ENCODE assay signal across 21 cellular contexts in the genomic region with DNA sequence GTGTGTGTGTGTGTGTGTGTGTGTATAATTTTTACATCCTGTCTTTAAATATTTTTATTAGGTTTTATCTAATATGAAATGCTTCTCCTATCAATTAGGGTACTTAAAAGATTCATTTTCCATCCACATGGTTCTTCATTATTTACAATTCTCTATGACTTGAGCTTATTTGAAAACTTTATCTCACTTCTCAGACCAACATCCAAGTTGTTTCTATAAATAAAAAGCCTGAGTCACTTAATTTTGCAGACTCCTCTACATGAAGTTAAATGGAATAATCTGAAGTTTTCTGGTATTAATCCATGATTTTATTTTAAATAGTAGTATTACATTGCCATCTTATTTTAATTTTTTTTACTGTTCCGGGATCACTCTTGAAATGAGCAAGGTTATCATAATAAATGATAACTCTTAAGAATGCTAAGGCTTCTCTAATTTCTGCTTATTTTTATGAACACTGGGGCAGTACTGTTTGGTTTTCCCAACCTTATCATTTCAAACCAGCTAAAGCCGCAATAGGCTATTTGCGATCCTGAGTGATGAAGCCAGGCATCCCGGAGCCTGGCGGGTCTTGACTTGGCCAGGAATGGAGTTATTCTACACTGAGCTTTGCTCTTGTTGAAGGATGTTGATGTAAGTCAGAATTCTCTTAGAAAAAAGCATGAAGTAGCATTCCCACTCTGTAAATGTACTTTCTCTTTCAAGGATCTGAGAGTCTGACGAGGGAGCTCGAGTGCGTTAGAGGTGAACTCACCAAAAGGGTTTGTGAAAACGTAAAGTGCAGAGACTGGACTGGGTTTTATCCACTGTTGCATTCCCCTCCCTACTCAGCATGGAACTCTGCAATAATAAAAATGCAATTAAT.
DNase-seq lines count a peak whose midpoint lies in the region; ATAC-seq and TF ChIP-seq lines count a peak whose summit lies in the region.
"Had no signal": no experiment of that assay in that cellular context is flagged by ENCODE, and none has a peak within 500 bp of the region (broad histone marks: within the 10 kb centered on the region; RNA-seq: fewer than 3 reads in every experiment).

No MANE protein-coding gene starts in this region.

- H2AK5ac ChIP-seq in mesenchymal stem cell (ENCODE audit: low read length, severe bottlenecking), result no peak overlapping the region

- H3K36me3 ChIP-seq in cardiac muscle cell, result no peaks in the 10 kb centered on the region
- H3K36me3 ChIP-seq in mesenchymal stem cell (ENCODE audit: control insufficient read depth in 1 of 2, insufficient read depth in 2 of 2, low read depth in 1 of 2, low read length in 2 of 2), result no peaks in the 10 kb centered on the region
- no peaks in the 10 kb centered on the region for H3K36me3 ChIP-seq in GM23338 (ENCODE audit: insufficient read depth)

- no peak overlapping the region for H3K23ac ChIP-seq in mesenchymal stem cell (ENCODE audit: low read length in 2 of 2)

- no peak overlapping the region for H2BK5ac ChIP-seq in mesenchymal stem cell (ENCODE audit: low read depth, low read length, poor library complexity, severe bottlenecking)

- H2BK12ac ChIP-seq in mesenchymal stem cell (ENCODE audit: low read length in 2 of 2), result no peak overlapping the region

- no peaks in the 10 kb centered on the region for H3K4me1 Mint-ChIP-seq in GM23338
- H3K4me1 Mint-ChIP-seq: CD14-positive monocyte, H9 had no signal

- H3K27ac ChIP-seq in cardiac muscle cell, result no peak overlapping the region
- H3K27ac ChIP-seq in mesenchymal stem cell (ENCODE audit: low read length, poor library complexity, severe bottlenecking), result no peak overlapping the region
- H3K27ac ChIP-seq in GM23338 (ENCODE audit: low read depth), result no peak overlapping the region

- no peak overlapping the region for H4K91ac ChIP-seq in mesenchymal stem cell (ENCODE audit: low read length)

- H3K4me3 ChIP-seq in cardiac muscle cell, result no peak overlapping the region
- H3K4me3 ChIP-seq in cardiac fibroblast (replicated peaks in 1 of 2; ENCODE audit: low read depth in 2 of 2, low read length in 2 of 2), result peak overlapping the region in 1 of 2 donors; percentile 24
- H3K4me3 ChIP-seq in mesenchymal stem cell (ENCODE audit: insufficient read depth in 1 of 2, low read depth in 1 of 2, low read length in 2 of 2), result no peak overlapping the region
- H3K4me3 ChIP-seq in GM23338, result no peak overlapping the region
- H3K4me3 ChIP-seq: GM12878 had no signal

- peak overlapping the region in 1 of 2 experiments; percentile 84 for H3K4ac ChIP-seq in mesenchymal stem cell (ENCODE audit: low read depth in 1 of 2, low read length in 2 of 2)

- no peaks in the 10 kb centered on the region for H3K79me1 ChIP-seq in mesenchymal stem cell (replicated peaks; ENCODE audit: low read length, poor library complexity, severe bottlenecking)

- H4K20me1 ChIP-seq in GM23338 (replicated peaks; ENCODE audit: insufficient read depth), result no peaks in the 10 kb centered on the region

- H3K9me3 ChIP-seq in cardiac muscle cell (ENCODE audit: low read depth), result no peaks in the 10 kb centered on the region
- no peaks in the 10 kb centered on the region for H3K9me3 ChIP-seq in mesenchymal stem cell (ENCODE audit: control insufficient read depth, low read length)

- H3K27me3 Mint-ChIP-seq in GM23338 (ENCODE audit: insufficient read depth, low read depth, poor library complexity), result no peaks in the 10 kb centered on the region
- H3K27me3 Mint-ChIP-seq: IgD-negative memory B cell had no signal

- no peak overlapping the region for H2BK15ac ChIP-seq in mesenchymal stem cell (ENCODE audit: low read depth, poor library complexity, severe bottlenecking)

- no peak overlapping the region for H2BK120ac ChIP-seq in mesenchymal stem cell (ENCODE audit: low read depth, low read length)

- no peaks in the 10 kb centered on the region for H3K36me3 Mint-ChIP-seq in GM23338 (ENCODE audit: low read depth)
- H3K36me3 Mint-ChIP-seq: CD14-positive monocyte, IgD-negative memory B cell had no signal

- no peak overlapping the region for H3K14ac ChIP-seq in mesenchymal stem cell (ENCODE audit: low read length in 2 of 2)

- H3F3A ChIP-seq in GM23338 (replicated peaks; ENCODE audit: low read depth), result no peaks in the 10 kb centered on the region

- H3K27me3 ChIP-seq in cardiac muscle cell (peaks cover 56% of the 10 kb centered on the region), mesenchymal stem cell (ENCODE audit: control insufficient read depth in 1 of 2, insufficient read depth in 1 of 2, low read length in 2 of 2) (peaks cover 0 to 9% of the 10 kb centered on the region in 2 experiments), GM23338 (ENCODE audit: insufficient read depth) (no peaks in the 10 kb centered on the region)

- ATAC-seq in left ventricle myocardium superior (no peak), HG02763 (IDR thresholded peaks at IDR 0.05; ENCODE audit: unreplicated experiment) (no peak), GM23338 (no peak)
- ATAC-seq in activated CD4-positive, CD25-positive, alpha-beta regulatory T cell treated with anti-CD3 and anti-CD28 coated beads, Interleukin-2, amount 50 U/mL, for 24 hours, result no peak
- ATAC-seq: GM12878 had no signal

- intact Hi-C loops in left ventricle myocardium superior (cut with micrococcal nuclease), result no loop called here

- H4K8ac ChIP-seq in mesenchymal stem cell (ENCODE audit: low read length), result no peak overlapping the region

- H3K9me3 Mint-ChIP-seq in GM23338, result no peaks in the 10 kb centered on the region
- H3K9me3 Mint-ChIP-seq: H9 had no signal

- 100% methylated on average over 8 of the region's 9 CpGs for WGBS in mesenchymal stem cell

- H2AFZ ChIP-seq in mesenchymal stem cell (ENCODE audit: low read depth, low read length) (no peak overlapping the region), GM23338 (no peak overlapping the region)

- no peak overlapping the region for H3K4me3 Mint-ChIP-seq in GM23338
- H3K4me3 Mint-ChIP-seq: CD14-positive monocyte, H9, IgD-negative memory B cell had no signal

- H3K4me1 ChIP-seq in cardiac muscle cell (ENCODE audit: low read depth), result peaks cover 28% of the 10 kb centered on the region
- H3K4me1 ChIP-seq in mesenchymal stem cell (ENCODE audit: control insufficient read depth, insufficient read depth, low read depth, low read length), result no peaks in the 10 kb centered on the region
- H3K4me1 ChIP-seq in GM23338 (ENCODE audit: insufficient read depth), result no peaks in the 10 kb centered on the region

- H3K18ac ChIP-seq in mesenchymal stem cell (ENCODE audit: low read depth in 1 of 2, low read length in 2 of 2), result peak overlapping the region in 1 of 2 experiments; percentile 48

- no peaks in the 10 kb centered on the region for H3K79me2 ChIP-seq in GM23338 (replicated peaks; ENCODE audit: insufficient read depth)

- no peaks in the 10 kb centered on the region for H3K9me2 ChIP-seq in GM23338 (ENCODE audit: insufficient read depth)

- H3K4me2 ChIP-seq in mesenchymal stem cell (ENCODE audit: low read length, poor library complexity, severe bottlenecking) (no peak overlapping the region), GM23338 (no peak overlapping the region)

- no peak overlapping the region for H3K27ac Mint-ChIP-seq in GM23338
- H3K27ac Mint-ChIP-seq: CD14-positive monocyte, H9, IgD-negative memory B cell had no signal

- TF ChIP-seq CTCF in cardiac muscle cell (IDR thresholded peaks at IDR 0.05; ENCODE audit: low read depth, low read length) (no peak), cardiac fibroblast (IDR thresholded peaks at IDR 0.05; ENCODE audit: low read depth, low read length) (no peak), GM23338 (conservative IDR thresholded peaks at IDR 0.05; ENCODE audit: low read depth in 2 of 2) (no peak)

- DNase-seq in cardiac muscle cell (ENCODE audit: low read depth in 1 of 2, low spot score in 1 of 2) (peak; percentile 24 to 47), left ventricle myocardium superior (no peak), cardiac fibroblast (ENCODE audit: low read depth in 2 of 2) (peak; percentile 39 to 50), mesenchymal stem cell (peak; percentile 57), HK-2 (ENCODE audit: unreplicated experiment) (no peak), GM23338 (ENCODE audit: low spot score) (no peak)
- DNase-seq: 8988T, COR-L47, DMS153, H9, MV-4-11, NCI-H1436, NCI-H2081, NCI-H226, NCI-H526, OCI-M1 had no signal

- H3K9ac ChIP-seq in mesenchymal stem cell (ENCODE audit: low read length), result no peak overlapping the region

Comparison
In these comparisons a context has a peak if more than half of its experiments do, and no peak if none do; other contexts are left out.
1. DNase-seq: peak in cardiac muscle cell (2 of 2), cardiac fibroblast (2 of 2) and mesenchymal stem cell (single experiment); none in left ventricle myocardium superior (single experiment), HK-2 (single experiment) and GM23338 (single experiment).